In genomic region chr11:118314985-118315384, GRCh38 we compare ENCODE assay signal across 13 cellular contexts. TPM values are rescaled to one million over a fixed set of nuclear protein-coding genes. Genes with fewer than 3 reads are reported as not detected.
DNase-seq lines count a peak whose midpoint lies in the region; ATAC-seq, FAIRE-seq and TF ChIP-seq lines count a peak whose summit lies in the region.
"Had no signal": no experiment of that assay in that cellular context is flagged by ENCODE, and none has a peak within 500 bp of the region (broad histone marks: within the 10 kb centered on the region; RNA-seq: fewer than 3 reads in every experiment).

No MANE protein-coding gene starts in this region.

- no peak for FAIRE-seq in RCC 7860 (lab: Jason Lieb, UNC)

- no peak for ATAC-seq in activated B cell treated with CpG ODN at 0.5 μM for 24 hours (ENCODE audit: low read depth)
- peak; percentile 58 for ATAC-seq in left colon

- peaks cover 92% of the 10 kb centered on the region for H3K4me1 Mint-ChIP-seq in activated naive CD4-positive, alpha-beta T cell treated with anti-CD3 and anti-CD28 coated beads, Interleukin-2, amount 50 U/mL, for 24 hours
- H3K4me1 Mint-ChIP-seq in activated B cell treated with CpG ODN at 0.5 μM for 24 hours (peaks cover 66% of the 10 kb centered on the region), type B pancreatic cell (ENCODE audit: unreplicated experiment) (peaks cover 19% of the 10 kb centered on the region)

- TF ChIP-seq CTCF in activated B cell treated with CpG ODN at 0.5 μM for 24 hours (IDR thresholded peaks at IDR 0.05) (no peak), type B pancreatic cell (conservative IDR thresholded peaks at IDR 0.05) (no peak)

- POLR2A ChIA-PET in activated B cell treated with CpG ODN at 0.5 μM for 24 hours (lab: Charles Lee) = no interaction called here

- CTCF ChIA-PET in activated B cell treated with CpG ODN at 0.5 μM for 24 hours (lab: Charles Lee) = no interaction called here

- H3K9me3 Mint-ChIP-seq in activated naive CD4-positive, alpha-beta T cell treated with anti-CD3 and anti-CD28 coated beads, Interleukin-2, amount 50 U/mL, for 24 hours = no peaks in the 10 kb centered on the region
- H3K9me3 Mint-ChIP-seq in activated B cell treated with CpG ODN at 0.5 μM for 24 hours = no peaks in the 10 kb centered on the region
- H3K9me3 Mint-ChIP-seq in type B pancreatic cell = no peaks in the 10 kb centered on the region

- H3K27me3 Mint-ChIP-seq in activated naive CD4-positive, alpha-beta T cell treated with anti-CD3 and anti-CD28 coated beads, Interleukin-2, amount 50 U/mL, for 24 hours = no peaks in the 10 kb centered on the region
- H3K27me3 Mint-ChIP-seq in activated B cell treated with CpG ODN at 0.5 μM for 24 hours = no peaks in the 10 kb centered on the region
- H3K27me3 Mint-ChIP-seq in type B pancreatic cell = peaks cover 48% of the 10 kb centered on the region
- H3K27me3 Mint-ChIP-seq: naive B cell had no signal

- H3K4me3 Mint-ChIP-seq in activated naive CD4-positive, alpha-beta T cell treated with anti-CD3 and anti-CD28 coated beads, Interleukin-2, amount 50 U/mL, for 24 hours = peak overlapping the region; percentile 23
- H3K4me3 Mint-ChIP-seq in activated B cell treated with CpG ODN at 0.5 μM for 24 hours (no peak overlapping the region), type B pancreatic cell (no peak overlapping the region)

- DNase-seq in activated naive CD4-positive, alpha-beta T cell treated with anti-CD3 and anti-CD28 coated beads, Interleukin-2, amount 50 U/mL, for 16 hours = no peak
- no peak for DNase-seq in activated B cell treated with CpG ODN at 0.5 μM for 24 hours
- DNase-seq in left colon = peak in 1 of 2 donors; percentile 33
- no peak for DNase-seq in type B pancreatic cell (ENCODE audit: extremely low spot score, unreplicated experiment)
- no peak for DNase-seq in COLO829 (ENCODE audit: low spot score)
- DNase-seq in superior temporal gyrus (ENCODE audit: extremely low spot score) = no peak
- no peak for DNase-seq in RCC 7860 (ENCODE audit: low spot score)
- DNase-seq: heart left ventricle; naive B cell; NCI-H1436; stimulated activated CD4-positive, alpha-beta T cell treated with anti-CD3 and anti-CD28 coated beads, Interleukin-12 subunit alpha, Interleukin-12 subunit beta, amount 100 ng/mL, for 4 hours had no signal

- intact Hi-C loops in activated B cell treated with CpG ODN at 0.5 μM for 24 hours (cut with micrococcal nuclease) = no loop called here
- intact Hi-C loops in left colon (cut with DNase I, micrococcal nuclease) = no loop called here

- peaks cover 31% of the 10 kb centered on the region for H3K36me3 Mint-ChIP-seq in activated naive CD4-positive, alpha-beta T cell treated with anti-CD3 and anti-CD28 coated beads, Interleukin-2, amount 50 U/mL, for 24 hours
- H3K36me3 Mint-ChIP-seq in activated B cell treated with CpG ODN at 0.5 μM for 24 hours (ENCODE audit: low read depth) = no peaks in the 10 kb centered on the region
- no peaks in the 10 kb centered on the region for H3K36me3 Mint-ChIP-seq in type B pancreatic cell
- H3K36me3 Mint-ChIP-seq: naive B cell had no signal

- peak overlapping the region; percentile 81 for H3K27ac Mint-ChIP-seq in activated naive CD4-positive, alpha-beta T cell treated with anti-CD3 and anti-CD28 coated beads, Interleukin-2, amount 50 U/mL, for 24 hours
- H3K27ac Mint-ChIP-seq in activated B cell treated with CpG ODN at 0.5 μM for 24 hours = peak overlapping the region; percentile 79
- H3K27ac Mint-ChIP-seq in type B pancreatic cell = peak overlapping the region; percentile 86

RNA-seq across cellular contexts. Expression of gene CD3E, which starts 10.5 kb away (rescaled TPM):
- total RNA-seq in activated B cell treated with CpG ODN at 0.5 μM for 24 hours = 0.59 and 0.95 TPM in 2 replicates
- 1 to 10 TPM; 3.4 to 6.7 TPM for total RNA-seq in left colon
- total RNA-seq in type B pancreatic cell (ENCODE audit: low replicate concordance) = not detected in 2 replicates
- total RNA-seq: dermis microvascular lymphatic vessel endothelial cell had no signal

RNA-seq across cellular contexts. Expression of gene CD3D, which starts 27.5 kb away (rescaled TPM):
- total RNA-seq in activated B cell treated with CpG ODN at 0.5 μM for 24 hours = 1.8 TPM in 1 of 2 replicates, not detected in the other
- 1 to 10 TPM; 4.3 to 8.0 TPM for total RNA-seq in left colon
- total RNA-seq in type B pancreatic cell (ENCODE audit: low replicate concordance) = not detected in 2 replicates
- total RNA-seq: dermis microvascular lymphatic vessel endothelial cell had no signal

RNA-seq across cellular contexts. Expression of gene CD3G, which starts 29.2 kb away (rescaled TPM):
- total RNA-seq in activated B cell treated with CpG ODN at 0.5 μM for 24 hours = 0.20 TPM in 1 of 2 replicates, not detected in the other
- 1 to 10 TPM; 1.6 to 1.9 TPM for total RNA-seq in left colon
- 0.21 TPM in 1 of 2 replicates, not detected in the other for total RNA-seq in type B pancreatic cell (ENCODE audit: low replicate concordance)
- total RNA-seq: dermis microvascular lymphatic vessel endothelial cell had no signal

RNA-seq across cellular contexts. Expression of gene UBE4A, which starts 44.4 kb away (rescaled TPM):
- total RNA-seq in activated B cell treated with CpG ODN at 0.5 μM for 24 hours (28.4 and 34.2 TPM in 2 replicates), left colon (10 to 100 TPM; 40.3 to 45.6 TPM), type B pancreatic cell (ENCODE audit: low replicate concordance) (42.5 and 43.6 TPM in 2 replicates)

RNA-seq across cellular contexts. Expression of gene MPZL2, which starts 50.9 kb away (rescaled TPM):
- total RNA-seq in activated B cell treated with CpG ODN at 0.5 μM for 24 hours (0.29 TPM in 1 of 2 replicates, not detected in the other), left colon (10 to 100 TPM; 62.1 to 84.7 TPM), type B pancreatic cell (ENCODE audit: low replicate concordance) (32.7 and 113 TPM in 2 replicates)
